Comparison of ENCODE assay signal across 11 cellular contexts in the genomic region with DNA sequence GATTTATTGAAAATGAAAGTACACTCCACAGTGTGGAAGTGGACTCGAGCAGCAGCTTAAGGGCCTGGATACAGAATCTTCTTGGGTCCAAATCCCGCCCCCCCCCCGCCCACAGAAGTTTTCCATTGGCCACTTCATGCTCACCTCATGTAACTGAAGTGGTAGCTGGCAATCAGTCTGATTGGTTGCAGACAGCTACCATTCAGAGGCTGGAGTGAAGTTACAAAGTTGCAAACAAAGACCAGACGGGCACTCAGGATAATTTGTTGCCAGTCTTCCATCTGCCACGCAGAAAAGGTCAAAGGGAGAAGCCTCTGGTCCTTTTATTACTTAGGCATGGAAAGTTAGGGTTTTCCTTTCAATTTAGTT. TPM values are rescaled to one million over a fixed set of nuclear protein-coding genes. Genes with fewer than 3 reads are reported as not detected.
DNase-seq lines count a peak whose midpoint lies in the region; ATAC-seq and TF ChIP-seq lines count a peak whose summit lies in the region.
"Had no signal": no experiment of that assay in that cellular context is flagged by ENCODE, and none has a peak within 500 bp of the region (broad histone marks: within the 10 kb centered on the region; RNA-seq: fewer than 3 reads in every experiment).

No MANE protein-coding gene starts in this region.

- peak overlapping the region; percentile 10; the same call in 1 of the 2 replicates for H3K4me3 ChIP-seq in GM12864 (ENCODE audit: low read depth, low read length)
- no peak overlapping the region for H3K4me3 ChIP-seq in fibroblast of mammary gland (ENCODE audit: control insufficient read depth, low read depth, low read length)
- H3K4me3 ChIP-seq in skeletal muscle satellite cell (ENCODE audit: low read length), result peak overlapping the region; percentile 61
- no peak overlapping the region for H3K4me3 ChIP-seq in H7 (ENCODE audit: insufficient read depth, low read depth, low read length)

- no peak for ATAC-seq in GM18520 (IDR thresholded peaks at IDR 0.05; ENCODE audit: unreplicated experiment)

- no peak for DNase-seq in GM12864 (ENCODE audit: low read depth)
- DNase-seq in NCI-H69 (lab: John Stamatoyannopoulos, UW), result peak; percentile 73
- DNase-seq in fibroblast of mammary gland (ENCODE audit: low read depth), result peak; percentile 26
- no peak for DNase-seq in NCI-H1694 treated with DMSO at 0.1 percent for 48 hours (lab: John Stamatoyannopoulos, UW)
- no peak for DNase-seq in H7
- DNase-seq in NCI-H146 treated with DMSO at 0.1 percent for 48 hours (lab: John Stamatoyannopoulos, UW; ENCODE audit: unreplicated experiment), result no peak
- DNase-seq: NCI-H526 had no signal

- H3K9me3 ChIP-seq in skeletal muscle satellite cell (replicated peaks; ENCODE audit: low read length), result no peaks in the 10 kb centered on the region

- H3K9ac ChIP-seq in skeletal muscle satellite cell (ENCODE audit: low read depth, low read length), result peak overlapping the region; percentile 39

- H3K27me3 ChIP-seq in skeletal muscle satellite cell (ENCODE audit: control insufficient read depth, insufficient read depth, low read length), result no peaks in the 10 kb centered on the region
- peaks cover 63% of the 10 kb centered on the region for H3K27me3 ChIP-seq in H7 (ENCODE audit: control insufficient read depth, insufficient read depth, low read length)

- TF ChIP-seq CTCF in GM12864 (IDR thresholded peaks at IDR 0.05; ENCODE audit: low read depth, low read length, missing control alignments), result no peak
- no peak for TF ChIP-seq CTCF in fibroblast of mammary gland (conservative IDR thresholded peaks at IDR 0.05; ENCODE audit: control insufficient read depth, insufficient read depth, low read depth, low read length)

- peak overlapping the region; percentile 81 for H3K4me2 ChIP-seq in skeletal muscle satellite cell (ENCODE audit: low read length)

- peaks cover 11% of the 10 kb centered on the region for H3K4me1 ChIP-seq in skeletal muscle satellite cell (ENCODE audit: control insufficient read depth, insufficient read depth, low read length)

- H3K36me3 ChIP-seq in skeletal muscle satellite cell (ENCODE audit: insufficient read depth, low read length), result no peaks in the 10 kb centered on the region
- H3K36me3 ChIP-seq in H7 (replicated peaks; ENCODE audit: control insufficient read depth, insufficient read depth, low read length), result no peaks in the 10 kb centered on the region

RNA-seq across cellular contexts. Expression of gene FABP7, which starts 25.8 kb away (rescaled TPM):
- not detected in 2 replicates for total RNA-seq in skeletal muscle satellite cell (2012; rRNA removed)
- total RNA-seq in H7 (2014; rRNA removed; shearing (Covaris generic)), result 0.11 and 0.28 TPM in 2 replicates
- total RNA-seq: endothelial cell of umbilical vein, subcutaneous adipose tissue had no signal

RNA-seq across cellular contexts. Expression of gene SMPDL3A, which starts 35.4 kb away (rescaled TPM):
- total RNA-seq in skeletal muscle satellite cell (2012; rRNA removed), result 4.6 and 6.6 TPM in 2 replicates
- 0.89 and 1.8 TPM in 2 replicates for total RNA-seq in H7 (2014; rRNA removed; shearing (Covaris generic))

Comparison
In these comparisons a context has a peak if more than half of its experiments do, and no peak if none do; other contexts are left out.
1. DNase-seq: peak in NCI-H69 (single experiment) and fibroblast of mammary gland (single experiment); none in GM12864 (single experiment), NCI-H1694 treated with DMSO at 0.1 percent for 48 hours (single experiment), H7 (single experiment) and NCI-H146 treated with DMSO at 0.1 percent for 48 hours (single experiment).
2. H3K4me3 ChIP-seq: peak in GM12864 (single experiment) and skeletal muscle satellite cell (single experiment); none in fibroblast of mammary gland (single experiment) and H7 (single experiment).